21 cellular contexts compared by ENCODE assay signal in the genomic region with DNA sequence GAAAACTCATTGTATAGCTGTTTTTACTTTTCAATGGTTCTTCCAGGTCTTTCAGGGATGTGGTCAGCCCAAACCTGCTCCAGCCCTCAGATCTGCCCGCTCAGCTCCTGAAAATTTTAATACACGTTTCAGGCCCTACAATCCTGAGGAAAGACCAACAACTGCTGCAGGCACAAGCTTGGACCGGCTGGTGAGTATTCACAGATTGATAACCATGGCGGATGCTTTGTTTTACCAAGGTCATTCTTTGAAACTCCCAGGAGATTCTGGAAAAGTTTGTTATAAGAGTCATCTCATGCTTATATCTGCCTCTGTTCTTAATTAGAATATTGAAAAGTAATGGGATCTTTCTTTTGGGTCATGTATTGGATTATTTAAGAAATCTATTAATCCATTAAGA.
DNase-seq lines count a peak whose midpoint lies in the region; TF ChIP-seq lines count a peak whose summit lies in the region.
"Had no signal": no experiment of that assay in that cellular context is flagged by ENCODE, and none has a peak within 500 bp of the region (broad histone marks: within the 10 kb centered on the region; RNA-seq: fewer than 3 reads in every experiment).

No MANE protein-coding gene starts in this region.

- no peak overlapping the region for H3K14ac ChIP-seq in neuronal stem cell (ENCODE audit: low read length)

- DNase-seq in GM23248: peak; percentile 49
- peak in 2 of 7 donors; percentile 14 to 39 for DNase-seq in adrenal gland
- peak; percentile 36 for DNase-seq in iris pigment epithelial cell (ENCODE audit: low read depth)
- no peak for DNase-seq in NCI-H2196 treated with DMSO at 0.1 percent for 48 hours (lab: John Stamatoyannopoulos, UW; ENCODE audit: unreplicated experiment)
- no peak for DNase-seq in H7
- no peak for DNase-seq in neuronal stem cell (ENCODE audit: low spot score)
- DNase-seq: activated CD4-positive, alpha-beta T cell treated with anti-CD3 and anti-CD28 coated beads, Interleukin-2, amount 50 U/mL, for 1 hour; activated CD8-positive, alpha-beta memory T cell treated with anti-CD3 and anti-CD28 coated beads, Interleukin-2, amount 10 ng/mL, durations not matched to agents 7 days and 5 days; activated naive CD4-positive, alpha-beta T cell treated with anti-CD3 and anti-CD28 coated beads, Interleukin-2, amount 50 U/mL, for 16 hours; aorta; CD8-positive, alpha-beta memory T cell; midbrain; NCI-H1694 treated with DMSO at 0.1 percent for 48 hours; NCI-H2171 treated with DMSO at 0.1 percent for 48 hours; NCI-H526; right cardiac atrium; stimulated activated naive CD4-positive, alpha-beta T cell treated with Interleukin-2 at 50 U/mL for 16 hours; thyroid gland had no signal

- H2BK5ac ChIP-seq in neuronal stem cell (ENCODE audit: low read length): no peak overlapping the region

- H3K9me2 ChIP-seq in GM23248 (ENCODE audit: insufficient read depth): no peaks in the 10 kb centered on the region

- H3K36me3 ChIP-seq in GM23248 (ENCODE audit: low read depth) (no peaks in the 10 kb centered on the region), adrenal gland (replicated peaks in 1 of 2) (no peaks in the 10 kb centered on the region), subcutaneous abdominal adipose tissue (ENCODE audit: control insufficient read depth in 5 of 5, insufficient read depth in 5 of 5, low read length in 5 of 5) (no peaks in the 10 kb centered on the region), H7 (replicated peaks; ENCODE audit: control insufficient read depth, insufficient read depth, low read length) (no peaks in the 10 kb centered on the region), neuronal stem cell (replicated peaks in 1 of 2; ENCODE audit: control insufficient read depth in 2 of 2, insufficient read depth in 2 of 2, low read length in 2 of 2) (no peaks in the 10 kb centered on the region)
- H3K36me3 ChIP-seq: thyroid gland had no signal

- H4K91ac ChIP-seq in neuronal stem cell (ENCODE audit: low read depth, low read length, poor library complexity): no peak overlapping the region

- no peak overlapping the region for H3K23ac ChIP-seq in neuronal stem cell (ENCODE audit: low read depth, low read length, poor library complexity)

- H3K79me2 ChIP-seq in GM23248 (ENCODE audit: insufficient read depth): no peaks in the 10 kb centered on the region

- no peak overlapping the region for H2AK5ac ChIP-seq in neuronal stem cell (ENCODE audit: low read depth, low read length)

- no peak overlapping the region for H2BK120ac ChIP-seq in neuronal stem cell (ENCODE audit: low read depth, low read length)

- H3K27me3 ChIP-seq in GM23248 (replicated peaks; ENCODE audit: insufficient read depth) (no peaks in the 10 kb centered on the region), adrenal gland (no peaks in the 10 kb centered on the region), subcutaneous abdominal adipose tissue (ENCODE audit: control insufficient read depth in 5 of 5, insufficient read depth in 4 of 5, low read length in 5 of 5) (no peaks in the 10 kb centered on the region), H7 (ENCODE audit: control insufficient read depth, insufficient read depth, low read length) (no peaks in the 10 kb centered on the region), neuronal stem cell (ENCODE audit: control insufficient read depth in 3 of 3, insufficient read depth in 3 of 3, low read depth in 1 of 3, low read length in 3 of 3) (peaks cover 0 to 2% (median 0%) of the 10 kb centered on the region in 3 experiments)
- H3K27me3 ChIP-seq: thyroid gland had no signal

- no peak overlapping the region for H2BK12ac ChIP-seq in neuronal stem cell (ENCODE audit: low read length)

- H3K79me1 ChIP-seq in neuronal stem cell (ENCODE audit: low read depth, low read length): no peaks in the 10 kb centered on the region

- H3K4me2 ChIP-seq in GM23248 (ENCODE audit: unreplicated experiment): peak overlapping the region; percentile 27
- no peak overlapping the region for H3K4me2 ChIP-seq in neuronal stem cell (ENCODE audit: insufficient read depth, low read length, poor library complexity, severe bottlenecking)
- H3K4me2 ChIP-seq: KMS-11 had no signal

- H2AFZ ChIP-seq in GM23248 (no peak overlapping the region), neuronal stem cell (ENCODE audit: low read length) (no peak overlapping the region)

- H2BK15ac ChIP-seq in neuronal stem cell (ENCODE audit: low read length): no peak overlapping the region

- no peak overlapping the region for H4K8ac ChIP-seq in neuronal stem cell (ENCODE audit: low read depth, low read length)

- peaks cover 40% of the 10 kb centered on the region for H3F3A ChIP-seq in GM23248 (ENCODE audit: insufficient read depth)

- TF ChIP-seq POLR2A in adrenal gland (IDR thresholded peaks at IDR 0.05): no peak

- H3K27ac ChIP-seq in GM23248 (peak overlapping the region; percentile 43), adrenal gland (peak overlapping the region in 4 of 5 donors; percentile 17 to 40 (median 32)), subcutaneous abdominal adipose tissue (ENCODE audit: low read depth, low read length) (peak overlapping the region; percentile 32), neuronal stem cell (replicated peaks; ENCODE audit: low read length) (no peak overlapping the region)
- H3K27ac ChIP-seq: KMS-11, RWPE1, thyroid gland had no signal

- no peak overlapping the region for H3K4ac ChIP-seq in neuronal stem cell (ENCODE audit: low read length)

- H3K9ac ChIP-seq in GM23248: no peak overlapping the region
- no peak overlapping the region for H3K9ac ChIP-seq in subcutaneous abdominal adipose tissue (ENCODE audit: low read length in 5 of 5)
- H3K9ac ChIP-seq in neuronal stem cell (ENCODE audit: low read depth, low read length, poor library complexity): no peak overlapping the region
- H3K9ac ChIP-seq: KMS-11 had no signal

- peaks cover 43% of the 10 kb centered on the region for H3K4me1 ChIP-seq in GM23248 (ENCODE audit: insufficient read depth)
- H3K4me1 ChIP-seq in adrenal gland (replicated peaks in 1 of 2): peaks cover 0 to 25% of the 10 kb centered on the region in 2 donors
- H3K4me1 ChIP-seq in subcutaneous abdominal adipose tissue (ENCODE audit: control insufficient read depth in 5 of 5, insufficient read depth in 5 of 5, low read length in 5 of 5): peaks cover 0 to 18% (median 9%) of the 10 kb centered on the region in 5 donors
- H3K4me1 ChIP-seq in neuronal stem cell (ENCODE audit: control insufficient read depth in 2 of 2, insufficient read depth in 1 of 2, low read depth in 1 of 2, low read length in 2 of 2): peaks cover 4 to 8% of the 10 kb centered on the region in 2 donors
- H3K4me1 ChIP-seq: thyroid gland had no signal

- in situ Hi-C loops in GM23248 (cut with MboI): no loop called here

- TF ChIP-seq CTCF in adrenal gland (IDR thresholded peaks at IDR 0.05): no peak

- intact Hi-C loops in adrenal gland (cut with DNase I): no loop called here

- H4K20me1 ChIP-seq in GM23248 (ENCODE audit: insufficient read depth): no peaks in the 10 kb centered on the region

- H3K4me3 ChIP-seq in GM23248 (no peak overlapping the region), adrenal gland (no peak overlapping the region), subcutaneous abdominal adipose tissue (ENCODE audit: low read depth in 1 of 5, low read length in 5 of 5) (no peak overlapping the region), H7 (ENCODE audit: insufficient read depth, low read depth, low read length) (no peak overlapping the region), neuronal stem cell (ENCODE audit: low read length in 2 of 2) (no peak overlapping the region)
- H3K4me3 ChIP-seq: thyroid gland had no signal

- H3K18ac ChIP-seq in neuronal stem cell (ENCODE audit: low read length): no peak overlapping the region

- 57 to 59% methylated on average over 4 of the region's 4 CpGs for WGBS in GM23248 (ENCODE audit: low coverage in 1 of 2, low lambda C conversion rate in 2 of 2, missing lambda C conversion rate in 2 of 2), 2 experiments
- 58 to 65% (median 63%) methylated on average over 4 of the region's 4 CpGs for whole genome bisulfite sequencing in adrenal gland, 4 donors
- WGBS in neuronal stem cell (ENCODE audit: extremely low coverage in 2 of 2, insufficient read length in 2 of 2, insufficient replicate concordance in 1 of 2), 2 donors: no CpG with 5 or more reads among the region's 4 CpGs

- H3K9me3 ChIP-seq in GM23248 (ENCODE audit: low read depth): no peaks in the 10 kb centered on the region
- H3K9me3 ChIP-seq in adrenal gland (replicated peaks in 1 of 3): no peaks in the 10 kb centered on the region
- H3K9me3 ChIP-seq in subcutaneous abdominal adipose tissue (ENCODE audit: control insufficient read depth in 5 of 5, low read length in 5 of 5): no peaks in the 10 kb centered on the region
- no peaks in the 10 kb centered on the region for H3K9me3 ChIP-seq in neuronal stem cell (replicated peaks in 1 of 2; ENCODE audit: control insufficient read depth in 2 of 2, insufficient read depth in 1 of 2, low read depth in 1 of 2, low read length in 2 of 2)
- H3K9me3 ChIP-seq: thyroid gland had no signal

Comparison
In these comparisons a context has a peak if more than half of its experiments do, and no peak if none do; other contexts are left out.
1. DNase-seq: peak in GM23248 (single experiment) and iris pigment epithelial cell (single experiment); none in NCI-H2196 treated with DMSO at 0.1 percent for 48 hours (single experiment), H7 (single experiment) and neuronal stem cell (single experiment).